10 cellular contexts compared by ENCODE assay signal in the genomic region with DNA sequence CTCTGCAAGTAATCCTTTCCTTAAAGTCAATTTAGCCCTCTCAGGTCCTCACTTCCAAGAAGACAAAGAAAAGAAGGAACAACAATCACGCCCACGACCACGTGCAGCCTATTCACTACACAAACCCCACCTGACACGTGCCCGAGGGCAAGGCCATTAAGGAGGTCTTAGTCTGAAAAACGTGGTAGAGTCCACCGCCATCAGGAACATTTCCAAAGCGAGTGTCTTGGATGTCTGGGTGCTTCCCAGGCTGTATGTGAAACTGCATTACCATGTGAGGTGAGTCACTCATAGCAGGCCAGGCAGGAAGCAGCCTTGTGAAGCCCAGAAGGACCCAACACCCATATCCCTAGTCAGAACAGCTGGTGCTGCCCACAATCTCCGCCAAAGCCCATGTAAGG. TPM values are rescaled to one million over a fixed set of nuclear protein-coding genes. Genes with fewer than 3 reads are reported as not detected.
A peak's percentile ranks its signal among the peaks of the same experiment; 100 is the strongest.
DNase-seq lines count a peak whose midpoint lies in the region; ATAC-seq and TF ChIP-seq lines count a peak whose summit lies in the region.
"Had no signal": no experiment of that assay in that cellular context is flagged by ENCODE, and none has a peak within 500 bp of the region (broad histone marks: within the 10 kb centered on the region; RNA-seq: fewer than 3 reads in every experiment).

No MANE protein-coding gene starts in this region.

- 65 to 80% methylated on average over 9 of the region's 9 CpGs for WGBS in sigmoid colon, 2 donors

- H3K27me3 Mint-ChIP-seq in endothelial cell (ENCODE audit: unreplicated experiment) = peaks cover 14% of the 10 kb centered on the region
- peaks cover 53% of the 10 kb centered on the region for H3K27me3 Mint-ChIP-seq in T-helper 17 cell

- no peak for TF ChIP-seq POLR2A in sigmoid colon (IDR thresholded peaks at IDR 0.05)

- DNase-seq in ELR (ENCODE audit: low read depth) = peak; percentile 92
- DNase-seq in Panc1 (ENCODE audit: low read depth, low spot score) = peak; percentile 2
- DNase-seq in endothelial cell (ENCODE audit: low spot score) = no peak
- DNase-seq in pulmonary artery endothelial cell (ENCODE audit: low read depth, low spot score) = peak; percentile 35
- no peak for DNase-seq in sigmoid colon
- DNase-seq in caudate nucleus (lab: John Stamatoyannopoulos, UW) = no peak
- DNase-seq in T-helper 17 cell = no peak
- no peak for DNase-seq in KBM-7
- DNase-seq: RPMI8226 had no signal

- H3K9me3 ChIP-seq in Panc1 (ENCODE audit: control insufficient read depth, insufficient read depth, low read depth, low read length) = no peaks in the 10 kb centered on the region
- no peaks in the 10 kb centered on the region for H3K9me3 ChIP-seq in sigmoid colon
- no peaks in the 10 kb centered on the region for H3K9me3 ChIP-seq in T-helper 17 cell (ENCODE audit: control insufficient read depth, low read length, poor library complexity, severe bottlenecking)

- peaks cover 36% of the 10 kb centered on the region for H3K4me1 Mint-ChIP-seq in endothelial cell (ENCODE audit: unreplicated experiment)
- peaks cover 9% of the 10 kb centered on the region for H3K4me1 Mint-ChIP-seq in T-helper 17 cell

- no TSS peak for BruUV-seq in Panc1 (replicated peaks; lab: Mats Ljungman, UMichigan)

- CTCF ChIA-PET in Panc1 (lab: Charles Lee) = no interaction called here

- TF ChIP-seq CTCF in Panc1 (IDR thresholded peaks at IDR 0.05) (no peak), endothelial cell (IDR thresholded peaks at IDR 0.05; ENCODE audit: unreplicated experiment) (no peak), sigmoid colon (IDR thresholded peaks at IDR 0.05) (no peak)

- TF ChIP-seq EP300 in sigmoid colon (IDR thresholded peaks at IDR 0.05) = no peak

- H3K27ac ChIP-seq in Panc1 (ENCODE audit: low read length) (no peak overlapping the region), sigmoid colon (no peak overlapping the region), caudate nucleus (ENCODE audit: low read depth, low read length) (no peak overlapping the region)

- POLR2A ChIA-PET in Panc1 (lab: Charles Lee) = no interaction called here

- H3K4me3 ChIP-seq in Panc1 (ENCODE audit: low read depth in 2 of 2, low read length in 2 of 2) (no peak overlapping the region), sigmoid colon (no peak overlapping the region)

- H3K27ac Mint-ChIP-seq in endothelial cell (ENCODE audit: unreplicated experiment) (no peak overlapping the region), T-helper 17 cell (no peak overlapping the region)

- no peaks in the 10 kb centered on the region for H3K27me3 ChIP-seq in Panc1 (ENCODE audit: control insufficient read depth, insufficient read depth, low read length)
- no peaks in the 10 kb centered on the region for H3K27me3 ChIP-seq in sigmoid colon

- no peaks in the 10 kb centered on the region for H3K9me3 Mint-ChIP-seq in endothelial cell (ENCODE audit: unreplicated experiment)

- H3K4me3 Mint-ChIP-seq in endothelial cell (ENCODE audit: unreplicated experiment) = peak overlapping the region; percentile 5
- no peak overlapping the region for H3K4me3 Mint-ChIP-seq in T-helper 17 cell

- in situ Hi-C loops in Panc1 (cut with HindIII; ENCODE audit: low pct_unique_long_range_greater_than_20kb, low sequenced_read_pairs) (no loop called here), KBM-7 (cut with MboI; ENCODE audit: low pct_unique_long_range_greater_than_20kb, low sequenced_read_pairs) (no loop called here)

- ATAC-seq in Panc1 (0 out of 2 replicates have a peak, but pooled peaks have one; percentile 57), T-helper 17 cell (no peak)

- intact Hi-C loops in Panc1 (cut with micrococcal nuclease; ENCODE audit: unreplicated experiment) (no loop called here), sigmoid colon (cut with DNase I) (no loop called here)

- H3K4me1 ChIP-seq in Panc1 (ENCODE audit: control insufficient read depth, insufficient read depth, low read length) = peaks cover 3% of the 10 kb centered on the region; the same call in 1 of the 2 replicates
- no peaks in the 10 kb centered on the region for H3K4me1 ChIP-seq in sigmoid colon

- no peaks in the 10 kb centered on the region for H3K36me3 ChIP-seq in Panc1 (ENCODE audit: control insufficient read depth, insufficient read depth, low read length)
- H3K36me3 ChIP-seq in sigmoid colon = no peaks in the 10 kb centered on the region

- H3K36me3 Mint-ChIP-seq in endothelial cell (ENCODE audit: low read depth, unreplicated experiment) (no peaks in the 10 kb centered on the region), T-helper 17 cell (ENCODE audit: low read depth) (peaks cover 8% of the 10 kb centered on the region)

RNA-seq across cellular contexts. Expression of a gene that starts 3.2 kb away (rescaled TPM):
- total RNA-seq in Panc1 (2021; ENCODE audit: unreplicated experiment) (not detected), endothelial cell (ENCODE audit: unreplicated experiment) (not detected), pulmonary artery endothelial cell (not detected in 2 replicates), sigmoid colon (not detected), T-helper 17 cell (not detected)
- 0.11 TPM for polyA plus RNA-seq in Panc1 (2012; ENCODE audit: insufficient read length)
- under 1 TPM in 1 of 3 donors, not detected in 2; 0.16 TPM for polyA plus RNA-seq in sigmoid colon
- total RNA-seq: epithelial cell of proximal tubule had no signal

RNA-seq across cellular contexts. Expression of a gene that starts 11.5 kb away (rescaled TPM):
- total RNA-seq in Panc1 (2021; ENCODE audit: unreplicated experiment) (not detected), endothelial cell (ENCODE audit: unreplicated experiment) (not detected), pulmonary artery endothelial cell (not detected in 2 replicates), sigmoid colon (not detected), T-helper 17 cell (not detected)
- polyA plus RNA-seq in Panc1 (2012; ENCODE audit: insufficient read length) = not detected
- 1 to 10 TPM in 1 of 3 donors, under 1 TPM in 1, not detected in 1; 0.20 to 5.4 TPM for polyA plus RNA-seq in sigmoid colon
- total RNA-seq: epithelial cell of proximal tubule had no signal

RNA-seq across cellular contexts. Expression of a gene that starts 23.4 kb away (rescaled TPM):
- total RNA-seq in Panc1 (2021; ENCODE audit: unreplicated experiment) = 0.15 TPM
- not detected for polyA plus RNA-seq in Panc1 (2012; ENCODE audit: insufficient read length)
- not detected for total RNA-seq in endothelial cell (ENCODE audit: unreplicated experiment)
- total RNA-seq in pulmonary artery endothelial cell = not detected in 2 replicates
- total RNA-seq in sigmoid colon = not detected
- 10 to 100 TPM in 1 of 3 donors, under 1 TPM in 1, not detected in 1; 0.86 to 18.6 TPM for polyA plus RNA-seq in sigmoid colon
- total RNA-seq in T-helper 17 cell = not detected
- total RNA-seq: epithelial cell of proximal tubule had no signal

RNA-seq across cellular contexts. Expression of a gene that starts 41.4 kb away (rescaled TPM):
- not detected for total RNA-seq in Panc1 (2021; ENCODE audit: unreplicated experiment)
- not detected for polyA plus RNA-seq in Panc1 (2012; ENCODE audit: insufficient read length)
- total RNA-seq in endothelial cell (ENCODE audit: unreplicated experiment) = not detected
- total RNA-seq in pulmonary artery endothelial cell = not detected in 2 replicates
- not detected for total RNA-seq in sigmoid colon
- not detected for polyA plus RNA-seq in sigmoid colon
- total RNA-seq in T-helper 17 cell = not detected

Comparison
In these comparisons a context has a peak if more than half of its experiments do, and no peak if none do; other contexts are left out.
1. DNase-seq: peak in ELR (single experiment), Panc1 (single experiment) and pulmonary artery endothelial cell (single experiment); none in endothelial cell (single experiment), sigmoid colon (single experiment), caudate nucleus (0 of 61), T-helper 17 cell (0 of 3) and KBM-7 (single experiment).